17 cellular contexts compared by ENCODE assay signal in genomic region chr12:37541356-37541755, GRCh38.
A peak's percentile ranks its signal among the peaks of the same experiment; 100 is the strongest.
DNase-seq lines count a peak whose midpoint lies in the region; ATAC-seq and TF ChIP-seq lines count a peak whose summit lies in the region.
"Had no signal": no experiment of that assay in that cellular context is flagged by ENCODE, and none has a peak within 500 bp of the region (broad histone marks: within the 10 kb centered on the region; RNA-seq: fewer than 3 reads in every experiment).

No MANE protein-coding gene starts in this region.

- peak; percentile 16 for ATAC-seq in stimulated activated effector memory CD8-positive, alpha-beta T cell treated with anti-CD3 and anti-CD28 coated beads, Interleukin-12 subunit alpha, Interleukin-12 subunit beta, amount 100 ng/mL, for 72 hours
- ATAC-seq in HG02623 (IDR thresholded peaks at IDR 0.05; ENCODE audit: unreplicated experiment): no peak
- ATAC-seq: A549; CD8-positive, alpha-beta T cell; GM12878 had no signal

- no peak overlapping the region for H3K4me3 Mint-ChIP-seq in osteocyte (ENCODE audit: unreplicated experiment)
- no peak overlapping the region for H3K4me3 Mint-ChIP-seq in stimulated activated effector memory CD8-positive, alpha-beta T cell treated with anti-CD3 and anti-CD28 coated beads, Interleukin-12 subunit alpha, Interleukin-12 subunit beta, amount 100 ng/mL, for 72 hours
- H3K4me3 Mint-ChIP-seq: B cell; CD4-positive, alpha-beta T cell; CD8-positive, alpha-beta T cell had no signal

- no peaks in the 10 kb centered on the region for H3K4me1 Mint-ChIP-seq in osteocyte (ENCODE audit: unreplicated experiment)
- H3K4me1 Mint-ChIP-seq in stimulated activated effector memory CD8-positive, alpha-beta T cell treated with anti-CD3 and anti-CD28 coated beads, Interleukin-12 subunit alpha, Interleukin-12 subunit beta, amount 100 ng/mL, for 72 hours: no peaks in the 10 kb centered on the region
- H3K4me1 Mint-ChIP-seq: B cell had no signal

- H3K36me3 Mint-ChIP-seq in osteocyte (ENCODE audit: unreplicated experiment): no peaks in the 10 kb centered on the region
- H3K36me3 Mint-ChIP-seq in stimulated activated effector memory CD8-positive, alpha-beta T cell treated with anti-CD3 and anti-CD28 coated beads, Interleukin-12 subunit alpha, Interleukin-12 subunit beta, amount 100 ng/mL, for 72 hours: no peaks in the 10 kb centered on the region
- H3K36me3 Mint-ChIP-seq: CD8-positive, alpha-beta T cell had no signal

- no peak overlapping the region for H3K27ac Mint-ChIP-seq in osteocyte (ENCODE audit: unreplicated experiment)
- no peak overlapping the region for H3K27ac Mint-ChIP-seq in stimulated activated effector memory CD8-positive, alpha-beta T cell treated with anti-CD3 and anti-CD28 coated beads, Interleukin-12 subunit alpha, Interleukin-12 subunit beta, amount 100 ng/mL, for 72 hours
- H3K27ac Mint-ChIP-seq: B cell; CD4-positive, alpha-beta T cell; CD8-positive, alpha-beta T cell had no signal

- in situ Hi-C loops in G401 (cut with HindIII; ENCODE audit: low sequenced_read_pairs): no loop called here

- DNase-seq in DMS53 (lab: John Stamatoyannopoulos, UW): peak; percentile 10
- DNase-seq in DMS53 treated with DMSO at 0.1 percent for 48 hours (lab: John Stamatoyannopoulos, UW; ENCODE audit: unreplicated experiment): no peak
- peak; percentile 80 for DNase-seq in osteocyte (ENCODE audit: extremely low spot score, unreplicated experiment)
- DNase-seq in stimulated activated effector memory CD8-positive, alpha-beta T cell treated with anti-CD3 and anti-CD28 coated beads, Interleukin-12 subunit alpha, Interleukin-12 subunit beta, amount 100 ng/mL, for 72 hours (ENCODE audit: low spot score in 2 of 2): no peak
- DNase-seq in ureter (ENCODE audit: low spot score): peak; percentile 33
- DNase-seq in G401 (ENCODE audit: low spot score): no peak
- DNase-seq: AML-193; Caco-2; Calu3; CD4-positive, alpha-beta T cell; CD8-positive, alpha-beta T cell; DMS79 treated with DMSO at 0.1 percent for 48 hours; GDM1 had no signal

- TF ChIP-seq CTCF in osteocyte (IDR thresholded peaks at IDR 0.05): no peak

- peaks cover 32% of the 10 kb centered on the region for H3K9me3 Mint-ChIP-seq in osteocyte (ENCODE audit: unreplicated experiment)
- peaks cover 21% of the 10 kb centered on the region for H3K9me3 Mint-ChIP-seq in stimulated activated effector memory CD8-positive, alpha-beta T cell treated with anti-CD3 and anti-CD28 coated beads, Interleukin-12 subunit alpha, Interleukin-12 subunit beta, amount 100 ng/mL, for 72 hours

- H3K27me3 Mint-ChIP-seq in osteocyte (ENCODE audit: unreplicated experiment): no peaks in the 10 kb centered on the region
- H3K27me3 Mint-ChIP-seq: B cell; CD4-positive, alpha-beta T cell had no signal

Comparison
In these comparisons a context has a peak if more than half of its experiments do, and no peak if none do; other contexts are left out.
1. DNase-seq: peak in DMS53 (single experiment), osteocyte (single experiment) and ureter (single experiment); none in DMS53 treated with DMSO at 0.1 percent for 48 hours (single experiment), stimulated activated effector memory CD8-positive, alpha-beta T cell treated with anti-CD3 and anti-CD28 coated beads, Interleukin-12 subunit alpha, Interleukin-12 subunit beta, amount 100 ng/mL, for 72 hours (0 of 2) and G401 (single experiment).